10 cellular contexts compared by ENCODE assay signal in genomic region chr1:224358288-224358687, GRCh38. TPM values are rescaled to one million over a fixed set of nuclear protein-coding genes. Genes with fewer than 3 reads are reported as not detected.
A peak's percentile ranks its signal among the peaks of the same experiment; 100 is the strongest.
DNase-seq lines count a peak whose midpoint lies in the region; ATAC-seq, FAIRE-seq and TF ChIP-seq lines count a peak whose summit lies in the region.
"Had no signal": no experiment of that assay in that cellular context is flagged by ENCODE, and none has a peak within 500 bp of the region (broad histone marks: within the 10 kb centered on the region; RNA-seq: fewer than 3 reads in every experiment).

No MANE protein-coding gene starts in this region.

- H3K4me1 ChIP-seq in A673 (ENCODE audit: insufficient read depth, low read length, poor library complexity, severe bottlenecking) (peaks cover 5% of the 10 kb centered on the region), GM12878 (ENCODE audit: control insufficient read depth, insufficient read depth, low read length) (no peaks in the 10 kb centered on the region), mesodermal cell (ENCODE audit: control insufficient read depth, insufficient read depth, low read length, poor library complexity, severe bottlenecking) (peaks cover 9% of the 10 kb centered on the region), heart right ventricle (peaks cover 7 to 37% (median 13%) of the 10 kb centered on the region in 9 donors)

- H3K36me3 Mint-ChIP-seq in HFFc6 (ENCODE audit: low read depth) = peaks cover 16% of the 10 kb centered on the region; the same call in 1 of the 2 replicates

- RAD21 ChIA-PET in GM12878 (lab: Charles Lee; ENCODE audit: unreplicated experiment) = interaction anchor here (0.5 to 4.1 kb wide), 6 partner anchors 9 to 311 kb away, joined by 3 to 14 read pairs (median 6); no protein-coding TSS in a partner anchor

- intact Hi-C loops in A673 (cut with micrococcal nuclease; ENCODE audit: unreplicated experiment) = no loop called here
- intact Hi-C loops in GM12878 (cut with micrococcal nuclease; ENCODE audit: unreplicated experiment) = no loop called here
- intact Hi-C loops in heart right ventricle (cut with DNase I) = no loop called here

- TF ChIP-seq EP300 in GM12878 (IDR thresholded peaks at IDR 0.05; ENCODE audit: borderline replicate concordance in 1 of 2, control insufficient read depth in 1 of 2, low read depth in 2 of 2, low read length in 2 of 2) = no peak

- peaks cover 6% of the 10 kb centered on the region for H3K36me3 ChIP-seq in A673 (ENCODE audit: insufficient read depth, low read length, poor library complexity, severe bottlenecking)
- 0 out of 4 replicates have a peak, but pooled peaks cover 0 to 3% of the 10 kb centered on the region in 2 experiments for H3K36me3 ChIP-seq in GM12878 (ENCODE audit: control insufficient read depth in 2 of 2, insufficient read depth in 2 of 2, low read length in 1 of 2)
- peaks cover 39% of the 10 kb centered on the region for H3K36me3 ChIP-seq in mesodermal cell (ENCODE audit: control insufficient read depth, insufficient read depth, low read length)
- peaks cover 0 to 13% (median 0%) of the 10 kb centered on the region in 9 donors for H3K36me3 ChIP-seq in heart right ventricle

- POLR2A ChIA-PET in A673 (lab: Charles Lee; ENCODE audit: low non-redundant PET) = no interaction called here
- POLR2A ChIA-PET in GM12878 (lab: Charles Lee) = interaction anchor here (0.5 to 1.9 kb wide), 8 partner anchors 8 to 245 kb away, joined by 3 to 13 read pairs (median 5); no protein-coding TSS in a partner anchor

- peaks cover 29% of the 10 kb centered on the region for H3K4me1 Mint-ChIP-seq in HFFc6 (ENCODE audit: low read depth)

- H3K79me2 ChIP-seq in GM12878 (ENCODE audit: control insufficient read depth, insufficient read depth, low read length) = peaks cover 31% of the 10 kb centered on the region

- in situ Hi-C loops in GM12878 (cut with MboI) = no loop called here

- peak overlapping the region; percentile 88 for H3K4me3 Mint-ChIP-seq in HFFc6

- FAIRE-seq in GM12878 (lab: Jason Lieb, UNC) = no peak
- FAIRE-seq: G401.6 had no signal

- ATAC-seq in GM12878 (no peak; the same call in 2 of the 3 replicates), heart right ventricle (no peak)

- TF ChIP-seq CTCF in A673 (conservative IDR thresholded peaks at IDR 0.05; ENCODE audit: low read depth, low read length) (no peak), HFFc6 (IDR thresholded peaks at IDR 0.05) (no peak), GM12878 (IDR thresholded peaks at IDR 0.05 in 2 of 3, conservative IDR thresholded peaks at IDR 0.05 in 1 of 3; ENCODE audit: control insufficient read depth in 2 of 3, extremely low read depth in 1 of 3, insufficient read depth in 1 of 3, low read depth in 3 of 3, low read length in 3 of 3) (no peak), heart right ventricle (IDR thresholded peaks at IDR 0.05) (no peak)

- peak overlapping the region; percentile 90 for H3K4me3 ChIP-seq in A673 (ENCODE audit: low read depth, low read length, poor library complexity, severe bottlenecking)
- H3K4me3 ChIP-seq in GM12878 = peak overlapping the region; percentile 85
- peak overlapping the region; percentile 85 for H3K4me3 ChIP-seq in mesodermal cell (ENCODE audit: extremely low read depth, insufficient read depth, low read length, poor library complexity, severe bottlenecking)
- H3K4me3 ChIP-seq in heart right ventricle = peak overlapping the region in 3 of 10 donors; percentile 67 to 96 (median 96)

- H4K20me1 ChIP-seq in GM12878 (ENCODE audit: control insufficient read depth, insufficient read depth) = no peaks in the 10 kb centered on the region

- H2AFZ ChIP-seq in GM12878 (ENCODE audit: control insufficient read depth, low read depth, low read length) = no peak overlapping the region

- no peak for TF ChIP-seq RAD21 in GM12878 (IDR thresholded peaks at IDR 0.05; ENCODE audit: insufficient read depth, low read depth, low read length)

- SMC1A ChIA-PET in GM12878 (lab: Charles Lee; ENCODE audit: uncharacterized antibody, unreplicated experiment) = interaction anchor here (0.7 to 2.4 kb wide), 18 partner anchors 9 to 99 kb away, joined by 3 to 17 read pairs (median 4); partner anchors contain the start of gene WDR26

- 36% methylated on average over 4 of the region's 4 CpGs for WGBS in GM12878 (ENCODE audit: insufficient coverage, insufficient replicate concordance, low lambda C conversion rate, missing lambda C conversion rate)
- WGBS in mesodermal cell (ENCODE audit: insufficient coverage in 2 of 2), 2 experiments = 83% methylated on average over 3 of the region's 4 CpGs; no CpG with 5 or more reads in 1 of the 2 experiments
- 64 to 71% methylated on average over 4 of the region's 4 CpGs for WGBS in heart right ventricle, 2 donors

- CTCF ChIA-PET in A673 (lab: Charles Lee) (no interaction called here), GM12878 (lab: Yijun Ruan, JAX) (interaction anchor here (0.6 to 2.1 kb wide), 12 partner anchors 9 to 564 kb away, joined by 3 to 12 read pairs (median 4); no protein-coding TSS in a partner anchor)

- H3K9me3 Mint-ChIP-seq in HFFc6 = no peaks in the 10 kb centered on the region

- H3K27me3 Mint-ChIP-seq in HFFc6 (ENCODE audit: insufficient read depth) = no peaks in the 10 kb centered on the region; the same call in 1 of the 2 replicates

- no TSS peak for BruUV-seq in A673 (replicated peaks; lab: Mats Ljungman, UMichigan)
- no TSS peak for BruUV-seq in GM12878 (replicated peaks; lab: Mats Ljungman, UMichigan)

- H3K9me3 ChIP-seq in A673 (ENCODE audit: low read depth, low read length, poor library complexity, severe bottlenecking) (no peaks in the 10 kb centered on the region), GM12878 (replicated peaks; ENCODE audit: control insufficient read depth, insufficient read depth, low read length) (no peaks in the 10 kb centered on the region; the same call in 2 of the 3 replicates), mesodermal cell (ENCODE audit: control insufficient read depth, low read length) (no peaks in the 10 kb centered on the region), heart right ventricle (no peaks in the 10 kb centered on the region)

- peak overlapping the region; percentile 72; the same call in 1 of the 2 replicates for H3K27ac Mint-ChIP-seq in HFFc6

- no peak for TF ChIP-seq POLR2A in GM12878 (IDR thresholded peaks at IDR 0.05; ENCODE audit: low read depth, low read length)

- peak overlapping the region; percentile 41 for H3K4me2 ChIP-seq in GM12878 (ENCODE audit: control insufficient read depth, insufficient read depth)

- H3K9ac ChIP-seq in GM12878 (ENCODE audit: control insufficient read depth, insufficient read depth, low read length) = no peak overlapping the region

- no peak overlapping the region for H3K27ac ChIP-seq in A673 (ENCODE audit: low read depth, low read length, poor library complexity, severe bottlenecking)
- H3K27ac ChIP-seq in GM12878 (ENCODE audit: control insufficient read depth, insufficient read depth) = no peak overlapping the region
- no peak overlapping the region for H3K27ac ChIP-seq in mesodermal cell (ENCODE audit: low read depth, low read length, severe bottlenecking)
- peak overlapping the region in 1 of 10 donors; percentile 95 for H3K27ac ChIP-seq in heart right ventricle

- H3K27me3 ChIP-seq in A673 (replicated peaks; ENCODE audit: insufficient read depth, low read depth, low read length, poor library complexity) (no peaks in the 10 kb centered on the region), GM12878 (replicated peaks in 1 of 2; ENCODE audit: control insufficient read depth in 2 of 2, insufficient read depth in 2 of 2, low read length in 1 of 2) (no peaks in the 10 kb centered on the region), heart right ventricle (no peaks in the 10 kb centered on the region)

- DNase-seq in A673 (ENCODE audit: low spot score) = no peak
- DNase-seq in HFFc6 = no peak
- no peak for DNase-seq in GM12878 (ENCODE audit: low read depth, low spot score)
- no peak for DNase-seq in NCI-H2029 (lab: John Stamatoyannopoulos, UW)
- DNase-seq in NCI-H526 (lab: John Stamatoyannopoulos, UW) = no peak
- no peak for DNase-seq in heart right ventricle
- DNase-seq in activated CD8-positive, alpha-beta memory T cell treated with anti-CD3 and anti-CD28 coated beads, Interleukin-2, amount 50 U/mL, for 4 hours = no peak
- DNase-seq: stimulated activated CD4-positive, alpha-beta T cell treated with anti-CD3 and anti-CD28 coated beads, Interleukin-12 subunit alpha, Interleukin-12 subunit beta, amount 100 ng/mL, for 4 hours had no signal

RNA-seq across cellular contexts. Expression of gene CNIH4, which starts 1.6 kb away (rescaled TPM):
- total RNA-seq in A673 (2021) (76.7 and 79.9 TPM in 2 replicates), GM12878 (2014; rRNA removed) (28.4 and 36.9 TPM in 2 replicates), GM12878 (2014; rRNA removed; fragmentation: Illumina TruSeq; extraction: Trizol) (27.8 and 28.2 TPM in 2 replicates), GM12878 (2021) (27.8 and 28.4 TPM in 2 replicates), heart right ventricle (10 to 100 TPM; 24.4 to 39.6 (median 27.4) TPM)
- 10 to 100 TPM; 46.7 to 53.7 (median 51.6) TPM for total RNA-seq in HFFc6 (2021; fragmentation: NEBNext Ultra II Directional; extraction: Animal tissue kit (Norgen Biotek cat#: 25700))
- 38.0 and 39.4 TPM in 2 replicates for total RNA-seq in GM12878 (2013; cell fraction: nucleolus; rRNA removed)
- polyA plus RNA-seq in GM12878 (2011; ENCODE audit: low read depth) = 5.5 TPM
- polyA plus RNA-seq in GM12878 (2011; rRNA removed) (67.3 and 69.8 TPM in 2 replicates), GM12878 (2014; fragmentation: Illumina TruSeq; extraction: Trizol) (23.2 and 27.1 TPM in 2 replicates), GM12878 (2014; fragmentation: Nextera tagmentation; extraction: Ambion mirVana) (100 to 1,000 TPM; 134 to 173 TPM), GM12878 (2014; rRNA removed) (27.6 and 33.1 TPM in 2 replicates), GM12878 (2016; fragmentation: Nextera tagmentation; extraction: Ambion mirVana) (10 to 100 TPM; 87.2 to 87.8 TPM), heart right ventricle (10 to 100 TPM; 56.7 to 86.7 TPM)
- 30.1 and 45.4 TPM in 2 replicates for polyA plus RNA-seq in GM12878 (2011; cell fraction: cytosol; rRNA removed)
- 18.0 and 19.5 TPM in 2 replicates for polyA plus RNA-seq in GM12878 (2011; cell fraction: nucleus; rRNA removed)
- polyA plus RNA-seq in GM12878 (2012) = 25.2 and 31.2 TPM in 2 replicates
- 30.2 and 55.3 TPM in 2 replicates for polyA minus RNA-seq in GM12878 (2011; rRNA and poly(A)+ RNA removed)
- 7.4 and 12.4 TPM in 2 replicates for polyA minus RNA-seq in GM12878 (2011; cell fraction: cytosol; rRNA and poly(A)+ RNA removed)
- 16.7 and 23.3 TPM in 2 replicates for polyA minus RNA-seq in GM12878 (2011; cell fraction: nucleus; rRNA and poly(A)+ RNA removed)
- 117 TPM for polyA plus RNA-seq in mesodermal cell (2013, experiment 1 of 2)
- polyA plus RNA-seq in mesodermal cell (2013, experiment 2 of 2) = 125 TPM

RNA-seq across cellular contexts. Expression of gene NVL, which starts 28.3 kb away (rescaled TPM):
- 52.5 and 54.8 TPM in 2 replicates for total RNA-seq in A673 (2021)
- 10 to 100 TPM; 21.4 to 24.4 (median 23.0) TPM for total RNA-seq in HFFc6 (2021; fragmentation: NEBNext Ultra II Directional; extraction: Animal tissue kit (Norgen Biotek cat#: 25700))
- total RNA-seq in GM12878 (2013; cell fraction: nucleolus; rRNA removed) = 92.2 and 102 TPM in 2 replicates
- total RNA-seq in GM12878 (2014; rRNA removed) = 23.5 and 32.9 TPM in 2 replicates
- 38.0 and 41.3 TPM in 2 replicates for total RNA-seq in GM12878 (2014; rRNA removed; fragmentation: Illumina TruSeq; extraction: Trizol)
- total RNA-seq in GM12878 (2021) = 28.1 and 28.5 TPM in 2 replicates
- 14.0 TPM for polyA plus RNA-seq in GM12878 (2011; ENCODE audit: low read depth)
- 25.6 and 33.0 TPM in 2 replicates for polyA plus RNA-seq in GM12878 (2011; rRNA removed)
- 16.6 and 20.9 TPM in 2 replicates for polyA plus RNA-seq in GM12878 (2011; cell fraction: cytosol; rRNA removed)
- polyA plus RNA-seq in GM12878 (2011; cell fraction: nucleus; rRNA removed) = 23.2 and 30.1 TPM in 2 replicates
- 12.9 and 14.3 TPM in 2 replicates for polyA plus RNA-seq in GM12878 (2012)
- 43.6 and 58.2 TPM in 2 replicates for polyA plus RNA-seq in GM12878 (2014; fragmentation: Illumina TruSeq; extraction: Trizol)
- polyA plus RNA-seq in GM12878 (2014; fragmentation: Nextera tagmentation; extraction: Ambion mirVana) = 10 to 100 TPM; 20.3 to 30.4 TPM
- 32.7 and 37.4 TPM in 2 replicates for polyA plus RNA-seq in GM12878 (2014; rRNA removed)
- 10 to 100 TPM; 46.4 to 49.6 TPM for polyA plus RNA-seq in GM12878 (2016; fragmentation: Nextera tagmentation; extraction: Ambion mirVana)
- 23.3 and 24.4 TPM in 2 replicates for polyA minus RNA-seq in GM12878 (2011; rRNA and poly(A)+ RNA removed)
- polyA minus RNA-seq in GM12878 (2011; cell fraction: cytosol; rRNA and poly(A)+ RNA removed) = 9.9 and 10.2 TPM in 2 replicates
- polyA minus RNA-seq in GM12878 (2011; cell fraction: nucleus; rRNA and poly(A)+ RNA removed) = 16.2 and 21.8 TPM in 2 replicates
- polyA plus RNA-seq in mesodermal cell (2013, experiment 1 of 2) = 27.4 TPM
- polyA plus RNA-seq in mesodermal cell (2013, experiment 2 of 2) = 33.0 TPM
- 10 to 100 TPM in 5 of 10 donors, 1 to 10 TPM in 5; 7.7 to 14.0 (median 9.9) TPM for total RNA-seq in heart right ventricle
- 10 to 100 TPM; 10.8 to 37.3 TPM for polyA plus RNA-seq in heart right ventricle
